In genomic region chr2:24231461-24231881, GRCh38 we compare ENCODE assay signal across 18 cellular contexts. TPM values are rescaled to one million over a fixed set of nuclear protein-coding genes. Genes with fewer than 3 reads are reported as not detected.
A peak's percentile ranks its signal among the peaks of the same experiment; 100 is the strongest.
DNase-seq lines count a peak whose midpoint lies in the region; ATAC-seq and TF ChIP-seq lines count a peak whose summit lies in the region.
"Had no signal": no experiment of that assay in that cellular context is flagged by ENCODE, and none has a peak within 500 bp of the region (broad histone marks: within the 10 kb centered on the region; RNA-seq: fewer than 3 reads in every experiment).

No MANE protein-coding gene starts in this region.

- no peak overlapping the region for H3K4me3 Mint-ChIP-seq in stimulated activated effector memory CD8-positive, alpha-beta T cell treated with anti-CD3 and anti-CD28 coated beads, Interleukin-12 subunit alpha, Interleukin-12 subunit beta, amount 100 ng/mL, for 72 hours
- H3K4me3 Mint-ChIP-seq: activated T-cell treated with anti-CD3 and anti-CD28 coated beads, Interleukin-2, amount 50 U/mL, for 24 hours; CD8-positive, alpha-beta T cell had no signal

- WGBS in testis, 2 donors, result 76 to 84% methylated on average over 4 of the region's 4 CpGs

- H3K27ac ChIP-seq in PC-3 (ENCODE audit: low read length) (no peak overlapping the region), left lung (no peak overlapping the region), testis (no peak overlapping the region), coronary artery (no peak overlapping the region)
- H3K27ac ChIP-seq: adrenal gland, gastroesophageal sphincter had no signal

- no peak overlapping the region for H3K4me2 ChIP-seq in PC-3 (ENCODE audit: low read length)

- intact Hi-C loops in PC-3 (cut with micrococcal nuclease) (no loop called here), left lung (cut with DNase I) (no loop called here), testis (cut with DNase I; ENCODE audit: low total_unique reads) (no loop called here)

- H3K9me3 ChIP-seq in PC-3 (ENCODE audit: low read length) (no peaks in the 10 kb centered on the region), left lung (no peaks in the 10 kb centered on the region), testis (no peaks in the 10 kb centered on the region)
- H3K9me3 ChIP-seq: adrenal gland, gastroesophageal sphincter had no signal

- H3K9me3 Mint-ChIP-seq in stimulated activated effector memory CD8-positive, alpha-beta T cell treated with anti-CD3 and anti-CD28 coated beads, Interleukin-12 subunit alpha, Interleukin-12 subunit beta, amount 100 ng/mL, for 72 hours, result no peaks in the 10 kb centered on the region
- H3K9me3 Mint-ChIP-seq: activated T-cell treated with anti-CD3 and anti-CD28 coated beads, Interleukin-2, amount 50 U/mL, for 24 hours; CD8-positive, alpha-beta T cell had no signal

- no peak overlapping the region for H2AFZ ChIP-seq in PC-3 (ENCODE audit: low read length)

- POLR2A ChIA-PET in PC-3 (lab: Charles Lee; ENCODE audit: unreplicated experiment), result interaction anchor here (0.7 kb wide), 1 partner anchor 63 kb away, joined by 4 read pairs; no protein-coding TSS in a partner anchor

- peaks cover 16% of the 10 kb centered on the region for H3K36me3 Mint-ChIP-seq in stimulated activated effector memory CD8-positive, alpha-beta T cell treated with anti-CD3 and anti-CD28 coated beads, Interleukin-12 subunit alpha, Interleukin-12 subunit beta, amount 100 ng/mL, for 72 hours

- no peaks in the 10 kb centered on the region for H3F3A ChIP-seq in PC-3 (ENCODE audit: low read length, unreplicated experiment)

- no peak overlapping the region for H3K27ac Mint-ChIP-seq in stimulated activated effector memory CD8-positive, alpha-beta T cell treated with anti-CD3 and anti-CD28 coated beads, Interleukin-12 subunit alpha, Interleukin-12 subunit beta, amount 100 ng/mL, for 72 hours
- H3K27ac Mint-ChIP-seq: activated T-cell treated with anti-CD3 and anti-CD28 coated beads, Interleukin-2, amount 50 U/mL, for 24 hours; CD8-positive, alpha-beta T cell had no signal

- no TSS peak for BruUV-seq in PC-3 (replicated peaks; lab: Mats Ljungman, UMichigan)

- no peaks in the 10 kb centered on the region for H4K20me1 ChIP-seq in PC-3 (ENCODE audit: low read length)

- CTCF ChIA-PET in PC-3 (lab: Charles Lee), result no interaction called here

- H3K36me3 ChIP-seq in PC-3 (ENCODE audit: low read depth, low read length) (no peaks in the 10 kb centered on the region), left lung (peaks cover 6 to 13% of the 10 kb centered on the region in 2 donors), testis (ENCODE audit: low read depth, missing control alignments) (no peaks in the 10 kb centered on the region)

- no peaks in the 10 kb centered on the region for H3K27me3 ChIP-seq in PC-3 (ENCODE audit: low read length)
- no peaks in the 10 kb centered on the region for H3K27me3 ChIP-seq in left lung
- no peaks in the 10 kb centered on the region for H3K27me3 ChIP-seq in testis
- H3K27me3 ChIP-seq: adrenal gland, gastroesophageal sphincter had no signal

- H3K4me1 Mint-ChIP-seq in stimulated activated effector memory CD8-positive, alpha-beta T cell treated with anti-CD3 and anti-CD28 coated beads, Interleukin-12 subunit alpha, Interleukin-12 subunit beta, amount 100 ng/mL, for 72 hours, result no peaks in the 10 kb centered on the region

- H3K4me3 ChIP-seq in PC-3 (ENCODE audit: low read length) (no peak overlapping the region), choroid plexus epithelial cell (ENCODE audit: low read depth, low read length) (no peak overlapping the region), left lung (no peak overlapping the region), testis (no peak overlapping the region), coronary artery (no peak overlapping the region)
- H3K4me3 ChIP-seq: adrenal gland, gastroesophageal sphincter had no signal

- TF ChIP-seq POLR2A in testis (IDR thresholded peaks at IDR 0.05), result no peak

- DNase-seq in PC-3 (peak; percentile 11), choroid plexus epithelial cell (ENCODE audit: low read depth) (peak; percentile 41), left lung (no peak), testis (peak; percentile 59), coronary artery (ENCODE audit: low spot score) (no peak), T-helper 9 cell (no peak)
- no peak for DNase-seq in stimulated activated effector memory CD8-positive, alpha-beta T cell treated with anti-CD3 and anti-CD28 coated beads, Interleukin-12 subunit alpha, Interleukin-12 subunit beta, amount 100 ng/mL, for 72 hours (ENCODE audit: low spot score in 2 of 2)
- DNase-seq: activated CD4-positive, alpha-beta T cell treated with anti-CD3 and anti-CD28 coated beads for 48 hours; activated T-cell treated with anti-CD3 and anti-CD28 coated beads, Interleukin-2, amount 50 U/mL, for 24 hours; CD8-positive, alpha-beta T cell; effector CD4-positive, alpha-beta T cell; NCI-H1417; NCI-H510A; stimulated activated CD4-positive, alpha-beta T cell treated with anti-CD3 and anti-CD28 coated beads, Interleukin-2, amount 100 ng/mL, for 48 hours had no signal

- ATAC-seq in PC-3 (peak; percentile 58), left lung (peak; percentile 47)
- ATAC-seq in stimulated activated effector memory CD8-positive, alpha-beta T cell treated with anti-CD3 and anti-CD28 coated beads, Interleukin-12 subunit alpha, Interleukin-12 subunit beta, amount 100 ng/mL, for 72 hours, result no peak
- ATAC-seq: CD8-positive, alpha-beta T cell; gastroesophageal sphincter had no signal

- H3K79me2 ChIP-seq in PC-3 (ENCODE audit: low read length), result no peaks in the 10 kb centered on the region

- no peaks in the 10 kb centered on the region for H3K9me2 ChIP-seq in PC-3 (replicated peaks; ENCODE audit: low read length)

- H3K4me1 ChIP-seq in PC-3 (ENCODE audit: insufficient read depth, low read length) (peaks cover 6% of the 10 kb centered on the region; the same call in 1 of the 2 replicates), left lung (no peaks in the 10 kb centered on the region), testis (peaks cover 4% of the 10 kb centered on the region)
- H3K4me1 ChIP-seq: adrenal gland, gastroesophageal sphincter had no signal

- no peak overlapping the region for H3K9ac ChIP-seq in PC-3 (ENCODE audit: low read length)

- TF ChIP-seq CTCF in PC-3 (conservative IDR thresholded peaks at IDR 0.05; ENCODE audit: low read depth, low read length) (no peak), choroid plexus epithelial cell (conservative IDR thresholded peaks at IDR 0.05; ENCODE audit: low read depth, low read length) (no peak), left lung (IDR thresholded peaks at IDR 0.05) (no peak), testis (IDR thresholded peaks at IDR 0.05) (no peak), coronary artery (IDR thresholded peaks at IDR 0.05) (no peak)

RNA-seq across cellular contexts. Expression of gene FAM228A, which starts 56.6 kb away (rescaled TPM):
- not detected in 2 replicates for total RNA-seq in PC-3 (2014; rRNA removed)
- 1 to 10 TPM in 1 of 2 donors, under 1 TPM in 1; 0.41 to 3.4 TPM for total RNA-seq in left lung
- 10 to 100 TPM; 29.7 to 33.4 TPM for total RNA-seq in testis
- 72.4 TPM for polyA plus RNA-seq in testis (ENCODE audit: insufficient read depth, low read depth, low replicate concordance)
- total RNA-seq: CD8-positive, alpha-beta T cell; T-helper 1 cell treated with Interleukin-12 subunit alpha and Interleukin-12 subunit beta and Interleukin-4 antibody, amounts not matched to agents 30 ng/mL and 1 ng/mL, for 36 hours had no signal
- polyA plus RNA-seq: keratinocyte had no signal

Comparison
In these comparisons a context has a peak if more than half of its experiments do, and no peak if none do; other contexts are left out.
1. DNase-seq: peak in PC-3 (single experiment), choroid plexus epithelial cell (single experiment) and testis (single experiment); none in left lung (0 of 2), stimulated activated effector memory CD8-positive, alpha-beta T cell treated with anti-CD3 and anti-CD28 coated beads, Interleukin-12 subunit alpha, Interleukin-12 subunit beta, amount 100 ng/mL, for 72 hours (0 of 2), coronary artery (single experiment) and T-helper 9 cell (single experiment).
2. RNA of gene FAM228A, which starts 56.6 kb away (total RNA-seq): 29.7 to 33.4 TPM in testis; 0.41 to 3.4 TPM in left lung and not detected in PC-3; every median in the first group is over 4 times any median in the second.